In genomic region chr2:119681868-119682220, GRCh38 we compare ENCODE assay signal across 15 cellular contexts. TPM values are rescaled to one million over a fixed set of nuclear protein-coding genes. Genes with fewer than 3 reads are reported as not detected.
DNase-seq lines count a peak whose midpoint lies in the region; ATAC-seq and TF ChIP-seq lines count a peak whose summit lies in the region.
"Had no signal": no experiment of that assay in that cellular context is flagged by ENCODE, and none has a peak within 500 bp of the region (broad histone marks: within the 10 kb centered on the region; RNA-seq: fewer than 3 reads in every experiment).

No MANE protein-coding gene starts in this region.

- in situ Hi-C loops in SK-MEL-5 (cut with HindIII; ENCODE audit: low pct_unique_long_range_greater_than_20kb, low sequenced_read_pairs): no loop called here

- H3K4me3 Mint-ChIP-seq in stimulated activated effector memory CD8-positive, alpha-beta T cell treated with anti-CD3 and anti-CD28 coated beads, Interleukin-12 subunit alpha, Interleukin-12 subunit beta, amount 100 ng/mL, for 72 hours: no peak overlapping the region
- H3K4me3 Mint-ChIP-seq: GM23338 had no signal

- H3K36me3 Mint-ChIP-seq in stimulated activated effector memory CD8-positive, alpha-beta T cell treated with anti-CD3 and anti-CD28 coated beads, Interleukin-12 subunit alpha, Interleukin-12 subunit beta, amount 100 ng/mL, for 72 hours: peaks cover 21% of the 10 kb centered on the region

- peaks cover 41% of the 10 kb centered on the region for H3K4me1 Mint-ChIP-seq in stimulated activated effector memory CD8-positive, alpha-beta T cell treated with anti-CD3 and anti-CD28 coated beads, Interleukin-12 subunit alpha, Interleukin-12 subunit beta, amount 100 ng/mL, for 72 hours

- no peaks in the 10 kb centered on the region for H3K9me3 Mint-ChIP-seq in stimulated activated effector memory CD8-positive, alpha-beta T cell treated with anti-CD3 and anti-CD28 coated beads, Interleukin-12 subunit alpha, Interleukin-12 subunit beta, amount 100 ng/mL, for 72 hours
- H3K9me3 Mint-ChIP-seq: GM23338 had no signal

- no peak for ATAC-seq in stimulated activated effector memory CD8-positive, alpha-beta T cell treated with anti-CD3 and anti-CD28 coated beads, Interleukin-12 subunit alpha, Interleukin-12 subunit beta, amount 100 ng/mL, for 72 hours
- no peak for ATAC-seq in GM21390 (IDR thresholded peaks at IDR 0.05; ENCODE audit: unreplicated experiment)
- ATAC-seq: GM23338 had no signal

- DNase-seq in SK-MEL-5 (ENCODE audit: low read depth, low spot score) (peak; percentile 98), epidermal melanocyte (ENCODE audit: insufficient read length, low spot score) (peak; percentile 87), GM19238 (ENCODE audit: insufficient read length, low spot score) (no peak), GM10266 (ENCODE audit: extremely low spot score) (no peak)
- no peak for DNase-seq in stimulated activated effector memory CD8-positive, alpha-beta T cell treated with anti-CD3 and anti-CD28 coated beads, Interleukin-12 subunit alpha, Interleukin-12 subunit beta, amount 100 ng/mL, for 72 hours (ENCODE audit: low spot score in 2 of 2)
- DNase-seq: ACHN; BE2C; C1 segment of cervical spinal cord; CD4-positive, CD25-positive, alpha-beta regulatory T cell; DMS153; DMS79; GDM1; HCEC 1CT had no signal

- peak overlapping the region; percentile 73 for H3K27ac Mint-ChIP-seq in stimulated activated effector memory CD8-positive, alpha-beta T cell treated with anti-CD3 and anti-CD28 coated beads, Interleukin-12 subunit alpha, Interleukin-12 subunit beta, amount 100 ng/mL, for 72 hours

- no peak for TF ChIP-seq CTCF in GM10266 (IDR thresholded peaks at IDR 0.05; ENCODE audit: control insufficient read depth, insufficient read depth, low read depth, missing control alignments)

RNA-seq across cellular contexts. Expression of gene TMEM177, which starts 2.8 kb away (rescaled TPM):
- 39.9 and 47.3 TPM in 2 replicates for total RNA-seq in SK-MEL-5 (2014; rRNA removed; shearing (Covaris generic))
- 59.0 and 65.7 TPM in 2 replicates for polyA plus RNA-seq in SK-MEL-5 (2015; cell fraction: cytosol; rRNA removed)
- 36.2 and 46.4 TPM in 2 replicates for polyA plus RNA-seq in SK-MEL-5 (2015; cell fraction: nucleus; rRNA removed)

Comparison
In these comparisons a context has a peak if more than half of its experiments do, and no peak if none do; other contexts are left out.
1. DNase-seq: peak in SK-MEL-5 (single experiment) and epidermal melanocyte (single experiment); none in stimulated activated effector memory CD8-positive, alpha-beta T cell treated with anti-CD3 and anti-CD28 coated beads, Interleukin-12 subunit alpha, Interleukin-12 subunit beta, amount 100 ng/mL, for 72 hours (0 of 2), GM19238 (single experiment) and GM10266 (single experiment).